9 cellular contexts compared by ENCODE assay signal in genomic region chr17:48051278-48051677, GRCh38. TPM values are rescaled to one million over a fixed set of nuclear protein-coding genes. Genes with fewer than 3 reads are reported as not detected.
DNase-seq lines count a peak whose midpoint lies in the region; ATAC-seq and TF ChIP-seq lines count a peak whose summit lies in the region.
"Had no signal": no experiment of that assay in that cellular context is flagged by ENCODE, and none has a peak within 500 bp of the region (broad histone marks: within the 10 kb centered on the region; RNA-seq: fewer than 3 reads in every experiment).

No MANE protein-coding gene starts in this region.

- DNase-seq in Karpas-422 (no peak), colonic mucosa (no peak), GM19238 (ENCODE audit: insufficient read length, low spot score) (no peak), amniotic stem cell (lab: John Stamatoyannopoulos, UW) (no peak), NK-92 (lab: John Stamatoyannopoulos, UW; ENCODE audit: unreplicated experiment) (no peak)
- DNase-seq: activated CD8-positive, alpha-beta memory T cell treated with anti-CD3 and anti-CD28 coated beads, Interleukin-2, amount 50 U/mL, for 4 hours had no signal

- TF ChIP-seq CTCF in 22Rv1 (IDR thresholded peaks at IDR 0.05): no peak
- no peak for TF ChIP-seq CTCF in colonic mucosa (IDR thresholded peaks at IDR 0.05)

- peaks cover 36% of the 10 kb centered on the region for H4K20me1 ChIP-seq in Karpas-422 (ENCODE audit: insufficient read depth, low read depth, low read length)

- peak overlapping the region; percentile 33 for H3K4me2 ChIP-seq in Karpas-422 (ENCODE audit: low read depth, low read length, poor library complexity, severe bottlenecking)

- H3K9ac ChIP-seq in Karpas-422 (ENCODE audit: low read length): peak overlapping the region; percentile 22
- H3K9ac ChIP-seq in colonic mucosa (ENCODE audit: low read depth in 2 of 2, low read length in 2 of 2): peak overlapping the region; percentile 29 to 48
- H3K9ac ChIP-seq in muscle layer of colon (ENCODE audit: low read length): peak overlapping the region; percentile 4

- H3K36me3 ChIP-seq in Karpas-422 (ENCODE audit: insufficient read depth, low read length) (peaks cover 15% of the 10 kb centered on the region), colonic mucosa (peaks cover 5% of the 10 kb centered on the region), muscle layer of colon (ENCODE audit: insufficient read depth, low read length) (peaks cover 17% of the 10 kb centered on the region)

- H3K9me3 ChIP-seq in Karpas-422 (ENCODE audit: low read length) (no peaks in the 10 kb centered on the region), colonic mucosa (no peaks in the 10 kb centered on the region), muscle layer of colon (ENCODE audit: low read length) (no peaks in the 10 kb centered on the region)

- no peaks in the 10 kb centered on the region for H3K27me3 ChIP-seq in Karpas-422 (ENCODE audit: low read length)
- no peaks in the 10 kb centered on the region for H3K27me3 ChIP-seq in colonic mucosa
- H3K27me3 ChIP-seq in muscle layer of colon (ENCODE audit: control insufficient read depth in 1 of 2, insufficient read depth in 2 of 2, low read length in 2 of 2): no peaks in the 10 kb centered on the region

- H3K4me3 ChIP-seq in Karpas-422 (ENCODE audit: low read length): peak overlapping the region; percentile 26; the same call in 1 of the 2 replicates
- no peak overlapping the region for H3K4me3 ChIP-seq in colonic mucosa
- peak overlapping the region in 1 of 2 donors; percentile 10 for H3K4me3 ChIP-seq in muscle layer of colon (ENCODE audit: low read depth in 1 of 2, low read length in 2 of 2)

- H3K4me1 ChIP-seq in Karpas-422 (ENCODE audit: low read length) (peaks cover 86% of the 10 kb centered on the region), colonic mucosa (peaks cover 57% of the 10 kb centered on the region), muscle layer of colon (ENCODE audit: insufficient read depth, low read length) (peaks cover 76% of the 10 kb centered on the region)

- intact Hi-C loops in colonic mucosa (cut with DNase I): no loop called here

- H3K9me2 ChIP-seq in Karpas-422 (replicated peaks; ENCODE audit: insufficient read depth, low read length): no peaks in the 10 kb centered on the region

- H2AFZ ChIP-seq in Karpas-422 (ENCODE audit: low read length): no peak overlapping the region

- H3K27ac ChIP-seq in 22Rv1 (peak overlapping the region; percentile 96), Karpas-422 (ENCODE audit: low read length) (no peak overlapping the region), colonic mucosa (peak overlapping the region; percentile 95), muscle layer of colon (ENCODE audit: low read depth, low read length) (peak overlapping the region; percentile 76)

- peaks cover 80% of the 10 kb centered on the region for H3K79me2 ChIP-seq in Karpas-422 (ENCODE audit: low read length)

- ATAC-seq in HG03520 (IDR thresholded peaks at IDR 0.05; ENCODE audit: unreplicated experiment): no peak

RNA-seq across cellular contexts. Expression of gene NFE2L1, which starts 3.1 kb away (rescaled TPM):
- total RNA-seq in Karpas-422 (2014; rRNA removed; shearing (Covaris generic); ENCODE audit: low replicate concordance): 48.7 and 52.7 TPM in 2 replicates
- total RNA-seq in colonic mucosa: 100 to 1,000 TPM; 158 to 264 TPM

RNA-seq across cellular contexts. Expression of gene COPZ2, which starts 13.7 kb away (rescaled TPM):
- total RNA-seq in Karpas-422 (2014; rRNA removed; shearing (Covaris generic); ENCODE audit: low replicate concordance): not detected in 2 replicates
- total RNA-seq in colonic mucosa: 1 to 10 TPM; 4.3 to 9.9 TPM

RNA-seq across cellular contexts. Expression of gene CBX1, which starts 50.0 kb away (rescaled TPM):
- 32.5 TPM in 2 replicates for total RNA-seq in Karpas-422 (2014; rRNA removed; shearing (Covaris generic); ENCODE audit: low replicate concordance)
- 10 to 100 TPM; 32.3 to 53.0 TPM for total RNA-seq in colonic mucosa

RNA-seq across cellular contexts. Expression of gene SNX11, which starts 56.3 kb away (rescaled TPM):
- 14.6 and 16.4 TPM in 2 replicates for total RNA-seq in Karpas-422 (2014; rRNA removed; shearing (Covaris generic); ENCODE audit: low replicate concordance)
- total RNA-seq in colonic mucosa: 10 to 100 TPM; 18.7 to 24.4 TPM
